8 cellular contexts compared by ENCODE assay signal in genomic region chr13:50125556-50126377, GRCh38.
DNase-seq lines count a peak whose midpoint lies in the region; ATAC-seq lines count a peak whose summit lies in the region.

No MANE protein-coding gene starts in this region.

- H3K27me3 Mint-ChIP-seq in central memory CD8-positive, alpha-beta T cell: peaks cover 48% of the 10 kb centered on the region

- peak; percentile 12 for ATAC-seq in HG03175 (IDR thresholded peaks at IDR 0.05; ENCODE audit: unreplicated experiment)
- ATAC-seq in central memory CD8-positive, alpha-beta T cell (replicated peaks; ENCODE audit: extremely low read depth, poor library complexity, severe bottlenecking): peak; percentile 30
- ATAC-seq in HG02885 (IDR thresholded peaks at IDR 0.05; ENCODE audit: poor library complexity, unreplicated experiment): no peak

- H3K4me3 Mint-ChIP-seq in central memory CD8-positive, alpha-beta T cell: peak overlapping the region; percentile 80

- H3K36me3 Mint-ChIP-seq in central memory CD8-positive, alpha-beta T cell (ENCODE audit: insufficient read depth): peaks cover 43% of the 10 kb centered on the region

- peak overlapping the region; percentile 94 for H3K27ac Mint-ChIP-seq in central memory CD8-positive, alpha-beta T cell (ENCODE audit: low read depth)

- peak; percentile 84 for DNase-seq in EL
- DNase-seq in NCI-H510A (lab: John Stamatoyannopoulos, UW): peak; percentile 70
- DNase-seq in activated CD4-positive, CD25-positive, alpha-beta regulatory T cell treated with anti-CD3 and anti-CD28 coated beads, Interleukin-2, amount 50 U/mL, for 72 hours: peak; percentile 76
- DNase-seq in central memory CD8-positive, alpha-beta T cell (ENCODE audit: low spot score in 2 of 2): peak; percentile 61 to 69
- DNase-seq in islet precursor cell: peak; percentile 66
- DNase-seq in smooth muscle cell of the brain vasculature (ENCODE audit: low read depth, low spot score): peak; percentile 56

- H3K4me1 Mint-ChIP-seq in central memory CD8-positive, alpha-beta T cell: peaks cover 55% of the 10 kb centered on the region

- no peaks in the 10 kb centered on the region for H3K9me3 Mint-ChIP-seq in central memory CD8-positive, alpha-beta T cell
